8 cellular contexts compared by ENCODE assay signal in genomic region chr21:26715878-26716506, GRCh38.
A peak's percentile ranks its signal among the peaks of the same experiment; 100 is the strongest.
DNase-seq lines count a peak whose midpoint lies in the region; ATAC-seq, FAIRE-seq and TF ChIP-seq lines count a peak whose summit lies in the region.

No MANE protein-coding gene starts in this region.

- peaks cover 5% of the 10 kb centered on the region for H3K27me3 Mint-ChIP-seq in osteocyte (ENCODE audit: unreplicated experiment)
- H3K27me3 Mint-ChIP-seq in activated T-helper 1 cell treated with anti-CD3 and anti-CD28 coated beads, Interleukin-12 subunit alpha, Interleukin-12 subunit beta, Interleukin-2, Interleukin-4 antibody, amounts not matched to agents 30 ng/mL and 10 ng/mL and 1 ng/mL, durations not matched to agents 14 hours and 24 hours and 36 hours (ENCODE audit: insufficient read depth): no peaks in the 10 kb centered on the region

- peak; percentile 79 for TF ChIP-seq CTCF in LNCaP clone FGC (IDR thresholded peaks at IDR 0.05; ENCODE audit: control insufficient read depth, extremely low read depth, insufficient read depth)
- TF ChIP-seq CTCF in osteocyte (IDR thresholded peaks at IDR 0.05): peak; percentile 85

- intact Hi-C loops in activated T-helper 1 cell treated with anti-CD3 and anti-CD28 coated beads, Interleukin-12 subunit alpha, Interleukin-12 subunit beta, Interleukin-2, Interleukin-4 antibody, amounts not matched to agents 30 ng/mL and 10 ng/mL and 1 ng/mL, durations not matched to agents 14 hours and 24 hours and 36 hours (cut with micrococcal nuclease): loop anchor here (1.0 to 5.0 kb wide), 3 partner anchors 545 to 1108 kb away; partner anchors contain the start of gene APP

- H3K4me3 Mint-ChIP-seq in osteocyte (ENCODE audit: unreplicated experiment): no peak overlapping the region
- no peak overlapping the region for H3K4me3 Mint-ChIP-seq in activated T-helper 1 cell treated with anti-CD3 and anti-CD28 coated beads, Interleukin-12 subunit alpha, Interleukin-12 subunit beta, Interleukin-2, Interleukin-4 antibody, amounts not matched to agents 30 ng/mL and 10 ng/mL and 1 ng/mL, durations not matched to agents 14 hours and 24 hours and 36 hours

- no peak for ATAC-seq in HG03045 (IDR thresholded peaks at IDR 0.05; ENCODE audit: unreplicated experiment)

- TF ChIP-seq POLR2A in GM12892 (IDR thresholded peaks at IDR 0.05; ENCODE audit: low read depth, low read length): no peak

- H3K4me3 ChIP-seq in LNCaP clone FGC (ENCODE audit: low read depth, low read length): no peak overlapping the region

- no peak for FAIRE-seq in GM12892 (lab: Jason Lieb, UNC)
- FAIRE-seq in frontal cortex (lab: Jason Lieb, UNC): no peak

- DNase-seq in AG08395 (ENCODE audit: low spot score) (peak; percentile 78), GM12892 (ENCODE audit: insufficient read length) (peak; percentile 3), LNCaP clone FGC (ENCODE audit: low read depth) (peak; percentile 14), frontal cortex (ENCODE audit: low spot score in 2 of 2) (peak; percentile 7 to 30), osteocyte (ENCODE audit: extremely low spot score, unreplicated experiment) (no peak)
- DNase-seq in activated CD4-positive, alpha-beta T cell treated with anti-CD3 and anti-CD28 coated beads for 48 hours: peak; percentile 39
- no peak for DNase-seq in activated T-helper 1 cell treated with anti-CD3 and anti-CD28 coated beads, Interleukin-12 subunit alpha, Interleukin-12 subunit beta, Interleukin-2, Interleukin-4 antibody, amounts not matched to agents 30 ng/mL and 10 ng/mL and 1 ng/mL, durations not matched to agents 14 hours and 24 hours and 36 hours (ENCODE audit: low spot score)

- H3K27ac Mint-ChIP-seq in osteocyte (ENCODE audit: unreplicated experiment): no peak overlapping the region
- H3K27ac Mint-ChIP-seq in activated T-helper 1 cell treated with anti-CD3 and anti-CD28 coated beads, Interleukin-12 subunit alpha, Interleukin-12 subunit beta, Interleukin-2, Interleukin-4 antibody, amounts not matched to agents 30 ng/mL and 10 ng/mL and 1 ng/mL, durations not matched to agents 14 hours and 24 hours and 36 hours: no peak overlapping the region

- peaks cover 3% of the 10 kb centered on the region for H3K4me1 Mint-ChIP-seq in osteocyte (ENCODE audit: unreplicated experiment)
- H3K4me1 Mint-ChIP-seq in activated T-helper 1 cell treated with anti-CD3 and anti-CD28 coated beads, Interleukin-12 subunit alpha, Interleukin-12 subunit beta, Interleukin-2, Interleukin-4 antibody, amounts not matched to agents 30 ng/mL and 10 ng/mL and 1 ng/mL, durations not matched to agents 14 hours and 24 hours and 36 hours (ENCODE audit: low read depth): no peaks in the 10 kb centered on the region

- no peaks in the 10 kb centered on the region for H3K9me3 Mint-ChIP-seq in osteocyte (ENCODE audit: unreplicated experiment)
- H3K9me3 Mint-ChIP-seq in activated T-helper 1 cell treated with anti-CD3 and anti-CD28 coated beads, Interleukin-12 subunit alpha, Interleukin-12 subunit beta, Interleukin-2, Interleukin-4 antibody, amounts not matched to agents 30 ng/mL and 10 ng/mL and 1 ng/mL, durations not matched to agents 14 hours and 24 hours and 36 hours: no peaks in the 10 kb centered on the region

- H3K36me3 Mint-ChIP-seq in osteocyte (ENCODE audit: unreplicated experiment): no peaks in the 10 kb centered on the region
- no peaks in the 10 kb centered on the region for H3K36me3 Mint-ChIP-seq in activated T-helper 1 cell treated with anti-CD3 and anti-CD28 coated beads, Interleukin-12 subunit alpha, Interleukin-12 subunit beta, Interleukin-2, Interleukin-4 antibody, amounts not matched to agents 30 ng/mL and 10 ng/mL and 1 ng/mL, durations not matched to agents 14 hours and 24 hours and 36 hours (ENCODE audit: low read depth)

Comparison
In these comparisons a context has a peak if more than half of its experiments do, and no peak if none do; other contexts are left out.
1. DNase-seq: peak in AG08395 (single experiment), GM12892 (single experiment), LNCaP clone FGC (single experiment), activated CD4-positive, alpha-beta T cell treated with anti-CD3 and anti-CD28 coated beads for 48 hours (single experiment) and frontal cortex (2 of 2); none in osteocyte (single experiment) and activated T-helper 1 cell treated with anti-CD3 and anti-CD28 coated beads, Interleukin-12 subunit alpha, Interleukin-12 subunit beta, Interleukin-2, Interleukin-4 antibody, amounts not matched to agents 30 ng/mL and 10 ng/mL and 1 ng/mL, durations not matched to agents 14 hours and 24 hours and 36 hours (single experiment).